30 cellular contexts compared by ENCODE assay signal in genomic region chr11:23509821-23510220, GRCh38.
A peak's percentile ranks its signal among the peaks of the same experiment; 100 is the strongest.
DNase-seq lines count a peak whose midpoint lies in the region; ATAC-seq, FAIRE-seq and TF ChIP-seq lines count a peak whose summit lies in the region.
"Had no signal": no experiment of that assay in that cellular context is flagged by ENCODE, and none has a peak within 500 bp of the region (broad histone marks: within the 10 kb centered on the region; RNA-seq: fewer than 3 reads in every experiment).

No MANE protein-coding gene starts in this region.

- H3K9me2 ChIP-seq in hepatocyte (replicated peaks; ENCODE audit: insufficient read depth), result no peaks in the 10 kb centered on the region

- no peak overlapping the region for H2AFZ ChIP-seq in hepatocyte

- H3K27ac ChIP-seq in A673 (ENCODE audit: low read depth, low read length, poor library complexity, severe bottlenecking) (no peak overlapping the region), hepatocyte (peak overlapping the region; percentile 8), breast epithelium (no peak overlapping the region)
- H3K27ac ChIP-seq: 22Rv1; A549; BLaER1; BLaER1 treated with 17β-estradiol and CSF1 and Interleukin-3, amounts not matched to agents 10 nM and 100 nM had no signal

- H3K4me1 ChIP-seq in A673 (ENCODE audit: insufficient read depth, low read length, poor library complexity, severe bottlenecking), result no peaks in the 10 kb centered on the region
- no peaks in the 10 kb centered on the region for H3K4me1 ChIP-seq in hepatocyte (ENCODE audit: insufficient read depth)
- no peaks in the 10 kb centered on the region for H3K4me1 ChIP-seq in breast epithelium
- H3K4me1 ChIP-seq: A549; BE2C; BLaER1; BLaER1 treated with 17β-estradiol and CSF1 and Interleukin-3, amounts not matched to agents 10 nM and 100 nM had no signal

- H3K4me3 ChIP-seq in A673 (ENCODE audit: low read depth, low read length, poor library complexity, severe bottlenecking) (no peak overlapping the region), hepatocyte (no peak overlapping the region), retinal pigment epithelial cell (ENCODE audit: low read length) (no peak overlapping the region), breast epithelium (no peak overlapping the region)
- H3K4me3 ChIP-seq: A549; BLaER1; BLaER1 treated with 17β-estradiol and CSF1 and Interleukin-3, amounts not matched to agents 10 nM and 100 nM had no signal

- DNase-seq in A673 (ENCODE audit: low spot score), result peak; percentile 1
- DNase-seq in D721Med (ENCODE audit: insufficient read length, low spot score), result no peak
- no peak for DNase-seq in hepatocyte (ENCODE audit: low spot score)
- peak; percentile 63 for DNase-seq in retinal pigment epithelial cell (ENCODE audit: low read depth)
- DNase-seq in glomerular visceral epithelial cell (ENCODE audit: extremely low spot score), result no peak
- DNase-seq in amniotic stem cell (lab: John Stamatoyannopoulos, UW), result no peak
- DNase-seq in breast epithelium (ENCODE audit: low spot score in 2 of 2), result no peak
- DNase-seq: 8988T; ACHN; AML-193; BE2C; C1 segment of cervical spinal cord; Caco-2; Calu3; CD4-positive, alpha-beta memory T cell; CD4-positive, alpha-beta T cell; CD4-positive, CD25-positive, alpha-beta regulatory T cell; CD8-positive, alpha-beta memory T cell; CD8-positive, alpha-beta T cell; COR-L47; DMS 273 treated with DMSO at 0.1 percent for 48 hours; DMS153; DND-41; EL had no signal

- H3K9me3 ChIP-seq in A673 (ENCODE audit: low read depth, low read length, poor library complexity, severe bottlenecking) (no peaks in the 10 kb centered on the region), hepatocyte (ENCODE audit: low read depth) (no peaks in the 10 kb centered on the region), breast epithelium (no peaks in the 10 kb centered on the region)
- H3K9me3 ChIP-seq: A549; BE2C; BLaER1; BLaER1 treated with 17β-estradiol and CSF1 and Interleukin-3, amounts not matched to agents 10 nM and 100 nM; Caco-2 had no signal

- no peaks in the 10 kb centered on the region for H3K79me2 ChIP-seq in hepatocyte

- no peak overlapping the region for H3K4me2 ChIP-seq in hepatocyte
- H3K4me2 ChIP-seq: A549; BLaER1; BLaER1 treated with 17β-estradiol and CSF1 and Interleukin-3, amounts not matched to agents 10 nM and 100 nM had no signal

- POLR2A ChIA-PET in A673 (lab: Charles Lee; ENCODE audit: low non-redundant PET), result no interaction called here

- peak; percentile 21 for FAIRE-seq in D721Med (lab: Jason Lieb, UNC)
- FAIRE-seq: A204.1, A549 had no signal

- H3K27me3 ChIP-seq in A673 (replicated peaks; ENCODE audit: insufficient read depth, low read depth, low read length, poor library complexity), result no peaks in the 10 kb centered on the region
- no peaks in the 10 kb centered on the region for H3K27me3 ChIP-seq in hepatocyte
- H3K27me3 ChIP-seq in breast epithelium, result no peaks in the 10 kb centered on the region
- H3K27me3 ChIP-seq: BE2C; BLaER1; BLaER1 treated with 17β-estradiol and CSF1 and Interleukin-3, amounts not matched to agents 10 nM and 100 nM had no signal

- CTCF ChIA-PET in A673 (lab: Charles Lee), result no interaction called here

- BruUV-seq in A673 (replicated peaks; lab: Mats Ljungman, UMichigan), result no TSS peak

- TF ChIP-seq POLR2A in breast epithelium (IDR thresholded peaks at IDR 0.05), result no peak

- intact Hi-C loops in A673 (cut with micrococcal nuclease; ENCODE audit: unreplicated experiment) (no loop called here), breast epithelium (cut with DNase I; ENCODE audit: low total_unique reads) (no loop called here)

- no peak for ATAC-seq in GM19035 (IDR thresholded peaks at IDR 0.05; ENCODE audit: unreplicated experiment)
- ATAC-seq: A549; CD8-positive, alpha-beta T cell had no signal

- 91% methylated on average over 2 of the region's 2 CpGs for WGBS in hepatocyte (ENCODE audit: low lambda C conversion rate, missing lambda C conversion rate)

- TF ChIP-seq CTCF in A673 (conservative IDR thresholded peaks at IDR 0.05; ENCODE audit: low read depth, low read length) (no peak), D721Med (IDR thresholded peaks at IDR 0.05; ENCODE audit: insufficient read depth, missing control alignments) (no peak), hepatocyte (IDR thresholded peaks at IDR 0.05; ENCODE audit: poor library complexity) (no peak), retinal pigment epithelial cell (conservative IDR thresholded peaks at IDR 0.05; ENCODE audit: low read depth, low read length) (no peak), breast epithelium (IDR thresholded peaks at IDR 0.05) (no peak)

- H4K20me1 ChIP-seq in hepatocyte (ENCODE audit: insufficient read depth, poor library complexity, severe bottlenecking), result no peaks in the 10 kb centered on the region
- H4K20me1 ChIP-seq: BLaER1; BLaER1 treated with 17β-estradiol and CSF1 and Interleukin-3, amounts not matched to agents 10 nM and 100 nM had no signal

- H3K36me3 ChIP-seq in A673 (ENCODE audit: insufficient read depth, low read length, poor library complexity, severe bottlenecking) (no peaks in the 10 kb centered on the region), hepatocyte (replicated peaks; ENCODE audit: insufficient read depth, low read depth) (no peaks in the 10 kb centered on the region), breast epithelium (no peaks in the 10 kb centered on the region)
- H3K36me3 ChIP-seq: BE2C; BLaER1; BLaER1 treated with 17β-estradiol and CSF1 and Interleukin-3, amounts not matched to agents 10 nM and 100 nM had no signal

Comparison
In these comparisons a context has a peak if more than half of its experiments do, and no peak if none do; other contexts are left out.
1. DNase-seq: peak in A673 (single experiment) and retinal pigment epithelial cell (single experiment); none in D721Med (single experiment), hepatocyte (single experiment), glomerular visceral epithelial cell (single experiment), amniotic stem cell (single experiment) and breast epithelium (0 of 2).